8 cellular contexts compared by ENCODE assay signal in genomic region chr1:11893907-11894251, GRCh38. TPM values are rescaled to one million over a fixed set of nuclear protein-coding genes. Genes with fewer than 3 reads are reported as not detected.
DNase-seq lines count a peak whose midpoint lies in the region; ATAC-seq and TF ChIP-seq lines count a peak whose summit lies in the region.

No MANE protein-coding gene starts in this region.

- no peak for TF ChIP-seq POLR2A in breast epithelium (IDR thresholded peaks at IDR 0.05)

- TF ChIP-seq CTCF in WI38 (IDR thresholded peaks at IDR 0.05; ENCODE audit: low read depth, low read length): peak; percentile 92
- TF ChIP-seq CTCF in breast epithelium (IDR thresholded peaks at IDR 0.05): peak; percentile 48 to 72 (median 61)

- H3K4me3 ChIP-seq in WI38 (ENCODE audit: low read depth, low read length) (no peak overlapping the region), breast epithelium (no peak overlapping the region)

- no peaks in the 10 kb centered on the region for H3K4me1 ChIP-seq in breast epithelium

- ATAC-seq in left colon (peak; percentile 93), GM21717 (IDR thresholded peaks at IDR 0.05; ENCODE audit: unreplicated experiment) (no peak)

- intact Hi-C loops in breast epithelium (cut with DNase I; ENCODE audit: low total_unique reads): no loop called here
- intact Hi-C loops in left colon (cut with DNase I, micrococcal nuclease): loop anchor here in 1 of 2 donors (10.0 kb wide), 1 partner anchor 59 kb away; no protein-coding TSS in a partner anchor

- no peaks in the 10 kb centered on the region for H3K9me3 ChIP-seq in breast epithelium

- peak; percentile 54 to 76 (median 63) for DNase-seq in NCI-H1417 (lab: John Stamatoyannopoulos, UW)
- no peak for DNase-seq in NCI-H1417 treated with DMSO at 0.1 percent for 48 hours (lab: John Stamatoyannopoulos, UW)
- peak; percentile 62 for DNase-seq in NCI-H1105 treated with DMSO at 0.1 percent for 48 hours (lab: John Stamatoyannopoulos, UW)
- no peak for DNase-seq in breast epithelium (ENCODE audit: low spot score in 2 of 2)
- peak; percentile 49 to 59 for DNase-seq in left colon
- peak; percentile 38 to 67 (median 46) for DNase-seq in stimulated activated CD4-positive, alpha-beta T cell treated with anti-CD3 and anti-CD28 coated beads, TNF-alpha, amount 100 ng/mL, for 24 hours (ENCODE audit: low read depth in 3 of 3)

- no peak overlapping the region for H3K27ac ChIP-seq in breast epithelium

- H3K27me3 ChIP-seq in breast epithelium: peaks cover 0 to 10% of the 10 kb centered on the region in 2 donors

- H3K36me3 ChIP-seq in breast epithelium: no peaks in the 10 kb centered on the region

RNA-seq across cellular contexts. Expression of gene KIAA2013, which starts 32.3 kb away (rescaled TPM):
- total RNA-seq in breast epithelium: 10 to 100 TPM; 40.3 to 62.7 (median 51.4) TPM
- total RNA-seq in left colon: 100 to 1,000 TPM; 105 to 120 TPM

RNA-seq across cellular contexts. Expression of gene NPPB, which starts 35.1 kb away (rescaled TPM):
- not detected for total RNA-seq in breast epithelium
- not detected for total RNA-seq in left colon

RNA-seq across cellular contexts. Expression of gene PLOD1, which starts 40.6 kb away (rescaled TPM):
- total RNA-seq in breast epithelium: 10 to 100 TPM; 45.9 to 86.1 (median 57.5) TPM
- 10 to 100 TPM; 36.4 to 49.8 TPM for total RNA-seq in left colon

RNA-seq across cellular contexts. Expression of gene NPPA, which starts 46.3 kb away (rescaled TPM):
- total RNA-seq in breast epithelium: under 1 TPM in 1 of 3 donors, not detected in 2; 0.66 TPM
- total RNA-seq in left colon: not detected

Comparison
In these comparisons a context has a peak if more than half of its experiments do, and no peak if none do; other contexts are left out.
1. DNase-seq: peak in NCI-H1417 (3 of 3), NCI-H1105 treated with DMSO at 0.1 percent for 48 hours (single experiment), left colon (2 of 2) and stimulated activated CD4-positive, alpha-beta T cell treated with anti-CD3 and anti-CD28 coated beads, TNF-alpha, amount 100 ng/mL, for 24 hours (3 of 3); none in NCI-H1417 treated with DMSO at 0.1 percent for 48 hours (single experiment) and breast epithelium (0 of 2).